Comparison of ENCODE assay signal across 23 cellular contexts in genomic region chr15:98898122-98898521, GRCh38.
DNase-seq lines count a peak whose midpoint lies in the region; ATAC-seq and TF ChIP-seq lines count a peak whose summit lies in the region.
"Had no signal": no experiment of that assay in that cellular context is flagged by ENCODE, and none has a peak within 500 bp of the region (broad histone marks: within the 10 kb centered on the region; RNA-seq: fewer than 3 reads in every experiment).

No MANE protein-coding gene starts in this region.

- ATAC-seq in RWPE2 (ENCODE audit: low read depth) (no peak), HG02642 (IDR thresholded peaks at IDR 0.05; ENCODE audit: poor library complexity, unreplicated experiment) (no peak)
- ATAC-seq: activated T-helper 17 cell treated with anti-CD3 and anti-CD28 coated beads, Interleukin-2, amount 50 U/mL, for 72 hours; GM12878 had no signal

- H3K79me2 ChIP-seq in ACC112 (ENCODE audit: control insufficient read depth, insufficient read depth, low read length, unreplicated experiment), result peaks cover 31% of the 10 kb centered on the region

- no peak for DNase-seq in RWPE2 (ENCODE audit: low spot score)
- peak; percentile 28 for DNase-seq in fibroblast of mammary gland (ENCODE audit: low read depth)
- DNase-seq in osteocyte (ENCODE audit: extremely low spot score, unreplicated experiment), result no peak
- DNase-seq in EL, result no peak
- no peak for DNase-seq in CD4-positive, alpha-beta memory T cell
- DNase-seq in stimulated activated naive CD4-positive, alpha-beta T cell treated with Interleukin-2 at 50 U/mL for 16 hours (lab: John Stamatoyannopoulos, UW), result no peak
- DNase-seq: activated CD4-positive, alpha-beta T cell treated with anti-CD3 and anti-CD28 coated beads for 4 hours; activated naive CD8-positive, alpha-beta T cell treated with anti-CD3 and anti-CD28 coated beads, Interleukin-2, amount 10 ng/mL, durations not matched to agents 7 days and 5 days; DMS 273 treated with DMSO at 0.1 percent for 48 hours; erythroblast; head of caudate nucleus; left ventricle myocardium superior; NCI-H1092; NCI-H2029; NCI-H446; RPMI8226; stimulated activated CD4-positive, alpha-beta T cell treated with anti-CD3 and anti-CD28 coated beads, Interleukin-2, amount 100 ng/mL, for 48 hours; SW 1271 had no signal

- H2AFZ ChIP-seq in ACC112 (ENCODE audit: low read length, unreplicated experiment), result no peak overlapping the region

- H3K36me3 Mint-ChIP-seq in osteocyte (ENCODE audit: unreplicated experiment), result peaks cover 14% of the 10 kb centered on the region
- peaks cover 10 to 18% of the 10 kb centered on the region in 2 donors for H3K36me3 Mint-ChIP-seq in CD4-positive, alpha-beta memory T cell

- peak overlapping the region; percentile 98 for H3K27ac Mint-ChIP-seq in osteocyte (ENCODE audit: unreplicated experiment)
- no peak overlapping the region for H3K27ac Mint-ChIP-seq in CD4-positive, alpha-beta memory T cell
- H3K27ac Mint-ChIP-seq: activated naive CD8-positive, alpha-beta T cell treated with anti-CD3 and anti-CD28 coated beads, Interleukin-2, amount 10 ng/mL, durations not matched to agents 7 days and 5 days; activated T-helper 17 cell treated with anti-CD3 and anti-CD28 coated beads, Interleukin-2, amount 50 U/mL, for 72 hours had no signal

- peaks cover 92% of the 10 kb centered on the region for H3K4me1 Mint-ChIP-seq in osteocyte (ENCODE audit: unreplicated experiment)
- H3K4me1 Mint-ChIP-seq in CD4-positive, alpha-beta memory T cell, result peaks cover 0 to 6% (median 4%) of the 10 kb centered on the region in 4 donors

- no peak overlapping the region for H3K4me3 Mint-ChIP-seq in osteocyte (ENCODE audit: unreplicated experiment)
- H3K4me3 Mint-ChIP-seq in CD4-positive, alpha-beta memory T cell, result no peak overlapping the region
- H3K4me3 Mint-ChIP-seq: activated naive CD8-positive, alpha-beta T cell treated with anti-CD3 and anti-CD28 coated beads, Interleukin-2, amount 10 ng/mL, durations not matched to agents 7 days and 5 days; activated T-helper 17 cell treated with anti-CD3 and anti-CD28 coated beads, Interleukin-2, amount 50 U/mL, for 72 hours had no signal

- H3K9me3 Mint-ChIP-seq in osteocyte (ENCODE audit: unreplicated experiment), result no peaks in the 10 kb centered on the region
- H3K9me3 Mint-ChIP-seq in CD4-positive, alpha-beta memory T cell, result peaks cover 0 to 3% (median 0%) of the 10 kb centered on the region in 8 donors
- H3K9me3 Mint-ChIP-seq: activated naive CD8-positive, alpha-beta T cell treated with anti-CD3 and anti-CD28 coated beads, Interleukin-2, amount 10 ng/mL, durations not matched to agents 7 days and 5 days; activated T-helper 17 cell treated with anti-CD3 and anti-CD28 coated beads, Interleukin-2, amount 50 U/mL, for 72 hours had no signal

- H3K4me3 ChIP-seq in ACC112 (ENCODE audit: low read depth, low read length) (peak overlapping the region; percentile 17; the same call in 1 of the 2 replicates), RWPE2 (ENCODE audit: severe bottlenecking) (no peak overlapping the region), fibroblast of mammary gland (ENCODE audit: control insufficient read depth, low read depth, low read length) (no peak overlapping the region)
- H3K4me3 ChIP-seq in CD4-positive, alpha-beta memory T cell (ENCODE audit: low read length in 2 of 2), result no peak overlapping the region
- H3K4me3 ChIP-seq: GM12878 had no signal

- intact Hi-C loops in CD4-positive, alpha-beta memory T cell (cut with micrococcal nuclease), result no loop called here

- H3K4me1 ChIP-seq in ACC112 (ENCODE audit: control insufficient read depth, insufficient read depth, low read length, unreplicated experiment), result peaks cover 59% of the 10 kb centered on the region
- H3K4me1 ChIP-seq in RWPE2 (ENCODE audit: insufficient read depth, poor library complexity, severe bottlenecking), result peaks cover 55% of the 10 kb centered on the region
- H3K4me1 ChIP-seq in CD4-positive, alpha-beta memory T cell (ENCODE audit: insufficient read depth, low read length), result no peaks in the 10 kb centered on the region

- H3K27ac ChIP-seq in ACC112 (ENCODE audit: low read depth, low read length) (peak overlapping the region; percentile 99), RWPE2 (ENCODE audit: poor library complexity, severe bottlenecking) (peak overlapping the region; percentile 100)
- no peak overlapping the region for H3K27ac ChIP-seq in CD4-positive, alpha-beta memory T cell (ENCODE audit: low read depth, low read length)
- H3K27ac ChIP-seq: C4-2B had no signal

- no peak for TF ChIP-seq CTCF in RWPE2 (IDR thresholded peaks at IDR 0.05; ENCODE audit: poor library complexity, severe bottlenecking)
- TF ChIP-seq CTCF in fibroblast of mammary gland (conservative IDR thresholded peaks at IDR 0.05; ENCODE audit: control insufficient read depth, insufficient read depth, low read depth, low read length), result no peak
- TF ChIP-seq CTCF in osteocyte (IDR thresholded peaks at IDR 0.05), result no peak

- CTCF ChIA-PET in CD4-positive, alpha-beta memory T cell (lab: Charles Lee; ENCODE audit: partially characterized antibody), result no interaction called here

- H3K27me3 ChIP-seq in ACC112 (ENCODE audit: insufficient read depth, low read length), result no peaks in the 10 kb centered on the region
- no peaks in the 10 kb centered on the region for H3K27me3 ChIP-seq in RWPE2 (ENCODE audit: insufficient read depth, poor library complexity, severe bottlenecking)
- no peaks in the 10 kb centered on the region for H3K27me3 ChIP-seq in CD4-positive, alpha-beta memory T cell (ENCODE audit: insufficient read depth, low read length)

- H3K27me3 Mint-ChIP-seq in osteocyte (ENCODE audit: unreplicated experiment), result no peaks in the 10 kb centered on the region
- H3K27me3 Mint-ChIP-seq in CD4-positive, alpha-beta memory T cell, result peaks cover 0 to 2% of the 10 kb centered on the region in 2 donors
- H3K27me3 Mint-ChIP-seq: activated naive CD8-positive, alpha-beta T cell treated with anti-CD3 and anti-CD28 coated beads, Interleukin-2, amount 10 ng/mL, durations not matched to agents 7 days and 5 days; activated T-helper 17 cell treated with anti-CD3 and anti-CD28 coated beads, Interleukin-2, amount 50 U/mL, for 72 hours had no signal

- H3K36me3 ChIP-seq in ACC112 (ENCODE audit: insufficient read depth, low read length) (peaks cover 2% of the 10 kb centered on the region; the same call in 1 of the 2 replicates), RWPE2 (ENCODE audit: low read depth) (peaks cover 53% of the 10 kb centered on the region)
- H3K36me3 ChIP-seq in CD4-positive, alpha-beta memory T cell (ENCODE audit: insufficient read depth, low read length), result no peaks in the 10 kb centered on the region

- no peaks in the 10 kb centered on the region for H3K9me3 ChIP-seq in RWPE2 (ENCODE audit: severe bottlenecking)
- H3K9me3 ChIP-seq in CD4-positive, alpha-beta memory T cell (ENCODE audit: control insufficient read depth in 1 of 2, low read length in 2 of 2), result no peaks in the 10 kb centered on the region

- POLR2A ChIA-PET in CD4-positive, alpha-beta memory T cell (lab: Charles Lee; ENCODE audit: partially characterized antibody), result no interaction called here
